13 cellular contexts compared by ENCODE assay signal in the genomic region with DNA sequence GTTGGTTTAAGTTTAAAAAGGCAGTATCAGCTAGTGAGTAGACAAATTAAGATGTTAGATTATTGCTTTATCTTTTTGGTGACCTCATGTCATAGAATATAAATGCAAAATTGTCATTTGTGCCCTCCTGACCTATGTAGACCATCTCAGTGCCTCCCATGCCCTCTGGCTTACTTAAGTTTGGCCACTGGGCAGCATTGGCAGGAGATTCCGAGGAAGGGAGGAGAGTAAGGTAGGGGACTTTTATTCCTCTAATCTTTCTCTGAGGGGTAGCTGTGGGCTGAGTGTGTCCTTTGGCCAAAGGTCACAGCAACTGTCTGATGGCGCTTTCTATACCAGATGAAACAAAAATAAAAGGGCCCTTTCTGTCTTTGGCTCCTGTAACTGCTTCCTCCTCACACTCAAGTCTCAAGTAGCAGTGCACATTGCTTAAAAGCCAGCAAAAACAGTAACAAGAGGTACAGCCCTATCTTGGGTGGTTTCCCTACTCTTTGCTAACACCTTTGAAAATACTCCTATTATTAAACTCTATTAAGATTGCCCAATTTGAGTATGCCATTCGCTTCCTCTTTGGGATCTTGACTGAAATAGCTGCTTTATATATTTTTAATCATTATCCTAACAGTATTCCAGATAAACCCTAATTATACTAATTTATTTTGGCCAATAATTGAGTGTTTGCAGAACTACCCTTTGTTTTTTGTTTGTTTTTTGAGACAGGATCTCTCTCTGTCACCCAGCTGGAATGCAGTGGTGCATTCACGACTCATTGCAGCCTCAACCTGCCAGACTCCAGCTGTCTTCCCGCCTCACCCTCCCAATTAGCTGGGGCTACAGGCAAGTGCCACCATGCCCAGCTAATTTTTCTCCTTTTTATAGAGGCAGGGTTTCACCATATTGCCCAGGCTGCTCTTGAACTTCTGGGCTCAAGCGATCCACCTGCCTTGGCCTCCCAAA. TPM values are rescaled to one million over a fixed set of nuclear protein-coding genes. Genes with fewer than 3 reads are reported as not detected.
DNase-seq lines count a peak whose midpoint lies in the region; ATAC-seq, FAIRE-seq and TF ChIP-seq lines count a peak whose summit lies in the region.
"Had no signal": no experiment of that assay in that cellular context is flagged by ENCODE, and none has a peak within 500 bp of the region (broad histone marks: within the 10 kb centered on the region; RNA-seq: fewer than 3 reads in every experiment).

No MANE protein-coding gene starts in this region.

- H3K4me2 ChIP-seq in GM12878 (ENCODE audit: control insufficient read depth, insufficient read depth) = no peak overlapping the region

- FAIRE-seq in GM12878 (lab: Jason Lieb, UNC) = peak; percentile 38

- no peak overlapping the region for H3K9ac ChIP-seq in GM12878 (ENCODE audit: control insufficient read depth, insufficient read depth, low read length)

- H2AFZ ChIP-seq in GM12878 (ENCODE audit: control insufficient read depth, low read depth, low read length) = no peak overlapping the region

- no peaks in the 10 kb centered on the region for H3K9me3 ChIP-seq in GM12878 (replicated peaks; ENCODE audit: control insufficient read depth, insufficient read depth, low read length)
- H3K9me3 ChIP-seq in psoas muscle = no peaks in the 10 kb centered on the region
- H3K9me3 ChIP-seq in Peyer's patch = no peaks in the 10 kb centered on the region

- H3K79me2 ChIP-seq in GM12878 (ENCODE audit: control insufficient read depth, insufficient read depth, low read length) = peaks cover 2% of the 10 kb centered on the region

- POLR2A ChIA-PET in GM12878 (lab: Charles Lee) = interaction anchor here (0.5 to 1.9 kb wide), 7 partner anchors 12 to 707 kb away, joined by 3 to 9 read pairs (median 3); a partner anchor contains a TSS

- BruUV-seq in GM12878 (replicated peaks; lab: Mats Ljungman, UMichigan) = TSS peak; percentile 9

- RAD21 ChIA-PET in GM12878 (lab: Charles Lee; ENCODE audit: unreplicated experiment) = interaction anchor here (0.8 to 1.6 kb wide), 7 partner anchors 12 to 124 kb away, joined by 3 to 5 read pairs (median 3); no protein-coding TSS in a partner anchor

- no peak overlapping the region for H3K4me3 ChIP-seq in GM12878
- H3K4me3 ChIP-seq in psoas muscle = no peak overlapping the region
- no peak overlapping the region for H3K4me3 ChIP-seq in Peyer's patch
- H3K4me3 ChIP-seq: coronary artery had no signal

- H3K36me3 ChIP-seq in GM12878 (ENCODE audit: control insufficient read depth in 2 of 2, insufficient read depth in 2 of 2, low read length in 1 of 2) (peaks cover 7 to 14% of the 10 kb centered on the region in 2 experiments; a peak in 3 of 4 replicates), psoas muscle (ENCODE audit: insufficient read depth in 1 of 2, low read depth in 1 of 2) (peaks cover 0 to 21% of the 10 kb centered on the region in 2 donors), Peyer's patch (peaks cover 0 to 13% (median 0%) of the 10 kb centered on the region in 3 donors)

- TF ChIP-seq EP300 in GM12878 (IDR thresholded peaks at IDR 0.05; ENCODE audit: borderline replicate concordance in 1 of 2, control insufficient read depth in 1 of 2, low read depth in 2 of 2, low read length in 2 of 2) = no peak

- no peak overlapping the region for H3K27ac Mint-ChIP-seq in activated naive CD4-positive, alpha-beta T cell treated with anti-CD3 and anti-CD28 coated beads, Interleukin-2, amount 50 U/mL, for 72 hours

- intact Hi-C loops in GM12878 (cut with micrococcal nuclease; ENCODE audit: unreplicated experiment) = no loop called here
- intact Hi-C loops in psoas muscle (cut with DNase I) = no loop called here

- peak; percentile 54 for ATAC-seq in GM12878
- peak; percentile 55 to 74 (median 63) for ATAC-seq in psoas muscle
- no peak for ATAC-seq in GM21526 (IDR thresholded peaks at IDR 0.05; ENCODE audit: low FRiP score, unreplicated experiment)
- no peak for ATAC-seq in GM21619 (IDR thresholded peaks at IDR 0.05; ENCODE audit: unreplicated experiment)
- ATAC-seq in activated naive CD4-positive, alpha-beta T cell treated with anti-CD3 and anti-CD28 coated beads, Interleukin-2, amount 50 U/mL, for 72 hours = no peak
- ATAC-seq: sciatic nerve had no signal

- DNase-seq in HCEC 1CT (peak; percentile 54), NCI-H1694 treated with DMSO at 0.1 percent for 48 hours (lab: John Stamatoyannopoulos, UW) (peak; percentile 72), GM12878 (ENCODE audit: low read depth, low spot score) (no peak), psoas muscle (no peak), Peyer's patch (no peak)
- no peak for DNase-seq in activated naive CD4-positive, alpha-beta T cell treated with anti-CD3 and anti-CD28 coated beads, Interleukin-2, amount 50 U/mL, for 72 hours (ENCODE audit: low spot score in 2 of 2)
- DNase-seq: activated CD4-positive, alpha-beta T cell treated with anti-CD3 and anti-CD28 coated beads for 4 hours; GF-D8; midbrain had no signal

- 97% methylated on average over 6 of the region's 6 CpGs for WGBS in GM12878 (ENCODE audit: insufficient coverage, insufficient replicate concordance, low lambda C conversion rate, missing lambda C conversion rate)
- 64 to 80% (median 64%) methylated on average over 6 of the region's 6 CpGs for WGBS in psoas muscle, 3 donors

- CTCF ChIA-PET in GM12878 (lab: Yijun Ruan, JAX) = interaction anchor here (0.7 to 4.7 kb wide), 7 partner anchors 12 to 125 kb away, joined by 3 to 31 read pairs (median 4); a partner anchor contains a TSS

- no peaks in the 10 kb centered on the region for H3K9me3 Mint-ChIP-seq in activated naive CD4-positive, alpha-beta T cell treated with anti-CD3 and anti-CD28 coated beads, Interleukin-2, amount 50 U/mL, for 72 hours

- in situ Hi-C loops in GM12878 (cut with MboI) = no loop called here

- no peak for TF ChIP-seq RAD21 in GM12878 (IDR thresholded peaks at IDR 0.05; ENCODE audit: insufficient read depth, low read depth, low read length)

- H3K4me1 ChIP-seq in GM12878 (ENCODE audit: control insufficient read depth, insufficient read depth, low read length) (peaks cover 2% of the 10 kb centered on the region), psoas muscle (peaks cover 19% of the 10 kb centered on the region), Peyer's patch (peaks cover 0 to 10% (median 0%) of the 10 kb centered on the region in 4 donors)

- H3K27me3 ChIP-seq in GM12878 (replicated peaks in 1 of 2; ENCODE audit: control insufficient read depth in 2 of 2, insufficient read depth in 2 of 2, low read length in 1 of 2) (no peaks in the 10 kb centered on the region), psoas muscle (ENCODE audit: insufficient read depth in 3 of 3, low read length in 2 of 3) (no peaks in the 10 kb centered on the region), Peyer's patch (no peaks in the 10 kb centered on the region)

- H3K36me3 Mint-ChIP-seq in activated naive CD4-positive, alpha-beta T cell treated with anti-CD3 and anti-CD28 coated beads, Interleukin-2, amount 50 U/mL, for 72 hours = no peaks in the 10 kb centered on the region

- H3K27ac ChIP-seq in GM12878 (ENCODE audit: control insufficient read depth, insufficient read depth) (no peak overlapping the region), psoas muscle (peak overlapping the region; percentile 19), Peyer's patch (no peak overlapping the region)
- H3K27ac ChIP-seq: coronary artery had no signal

- TF ChIP-seq CTCF in GM12878 (IDR thresholded peaks at IDR 0.05 in 2 of 3, conservative IDR thresholded peaks at IDR 0.05 in 1 of 3; ENCODE audit: control insufficient read depth in 2 of 3, extremely low read depth in 1 of 3, insufficient read depth in 1 of 3, low read depth in 3 of 3, low read length in 3 of 3) = no peak
- no peak for TF ChIP-seq CTCF in psoas muscle (IDR thresholded peaks at IDR 0.05)
- TF ChIP-seq CTCF in Peyer's patch (IDR thresholded peaks at IDR 0.05) = no peak

- SMC1A ChIA-PET in GM12878 (lab: Charles Lee; ENCODE audit: uncharacterized antibody, unreplicated experiment) = interaction anchor here (0.8 to 5.2 kb wide), 8 partner anchors 10 to 123 kb away, joined by 3 to 29 read pairs (median 4); no protein-coding TSS in a partner anchor

- H4K20me1 ChIP-seq in GM12878 (ENCODE audit: control insufficient read depth, insufficient read depth) = no peaks in the 10 kb centered on the region

- TF ChIP-seq POLR2A in GM12878 (IDR thresholded peaks at IDR 0.05; ENCODE audit: low read depth, low read length) (no peak), Peyer's patch (IDR thresholded peaks at IDR 0.05) (no peak)

TF ChIP-seq in GM12878, 131 proteins besides CTCF, POLR2A, EP300 and RAD21:
- no peak for TF ChIP-seq ZSCAN29 (IDR thresholded peaks at IDR 0.05)
- TF ChIP-seq NR2F1 (conservative IDR thresholded peaks at IDR 0.05) = peak; percentile 38; the same call in 1 of the 2 replicates

RNA-seq across cellular contexts. Expression of a gene that starts 56.5 kb away (rescaled TPM):
- total RNA-seq in GM12878 (2013; cell fraction: nucleolus; rRNA removed) = 0.20 and 0.27 TPM in 2 replicates
- 0.11 and 0.45 TPM in 2 replicates for total RNA-seq in GM12878 (2014; rRNA removed)
- 0.05 TPM in 1 of 2 replicates, not detected in the other for total RNA-seq in GM12878 (2014; rRNA removed; fragmentation: Illumina TruSeq; extraction: Trizol)
- total RNA-seq in GM12878 (2021) = 0.08 and 0.29 TPM in 2 replicates
- polyA plus RNA-seq in GM12878 (2011; ENCODE audit: low read depth) = 0.09 TPM
- polyA plus RNA-seq in GM12878 (2011; rRNA removed) = 0.03 TPM in 1 of 2 replicates, not detected in the other
- 0.06 and 0.07 TPM in 2 replicates for polyA plus RNA-seq in GM12878 (2011; cell fraction: cytosol; rRNA removed)
- polyA plus RNA-seq in GM12878 (2011; cell fraction: nucleus; rRNA removed) = 0.19 and 0.25 TPM in 2 replicates
- polyA plus RNA-seq in GM12878 (2012) = 0.32 and 0.77 TPM in 2 replicates
- 0.04 TPM in 1 of 2 replicates, not detected in the other for polyA plus RNA-seq in GM12878 (2014; fragmentation: Illumina TruSeq; extraction: Trizol)
- polyA plus RNA-seq in GM12878 (2014; fragmentation: Nextera tagmentation; extraction: Ambion mirVana) = not detected
- polyA plus RNA-seq in GM12878 (2014; rRNA removed) = 0.26 and 0.49 TPM in 2 replicates
- polyA plus RNA-seq in GM12878 (2016; fragmentation: Nextera tagmentation; extraction: Ambion mirVana) = not detected
- not detected in 2 replicates for polyA minus RNA-seq in GM12878 (2011; rRNA and poly(A)+ RNA removed)
- polyA minus RNA-seq in GM12878 (2011; cell fraction: cytosol; rRNA and poly(A)+ RNA removed) = not detected in 2 replicates
- polyA minus RNA-seq in GM12878 (2011; cell fraction: nucleus; rRNA and poly(A)+ RNA removed) = not detected in 2 replicates
- under 1 TPM in 2 of 4 donors, not detected in 2; 0.04 to 0.32 TPM for total RNA-seq in psoas muscle
- polyA plus RNA-seq in psoas muscle = under 1 TPM in 2 of 3 donors, not detected in 1; 0.04 to 0.07 TPM
- total RNA-seq in Peyer's patch = under 1 TPM in 2 of 4 donors, not detected in 2; 0.57 to 0.83 TPM
- total RNA-seq in activated naive CD4-positive, alpha-beta T cell treated with anti-CD3 and anti-CD28 coated beads, Interleukin-2, amount 50 U/mL, for 72 hours = 1 to 10 TPM in 1 of 2 donors, under 1 TPM in 1; 0.39 to 6.3 TPM

Comparison
In these comparisons a context has a peak if more than half of its experiments do, and no peak if none do; other contexts are left out.
1. DNase-seq: peak in HCEC 1CT (single experiment) and NCI-H1694 treated with DMSO at 0.1 percent for 48 hours (single experiment); none in GM12878 (single experiment), psoas muscle (0 of 2), Peyer's patch (0 of 3) and activated naive CD4-positive, alpha-beta T cell treated with anti-CD3 and anti-CD28 coated beads, Interleukin-2, amount 50 U/mL, for 72 hours (0 of 2).
2. ATAC-seq: peak in GM12878 (single experiment) and psoas muscle (4 of 4); none in GM21526 (single experiment), GM21619 (single experiment) and activated naive CD4-positive, alpha-beta T cell treated with anti-CD3 and anti-CD28 coated beads, Interleukin-2, amount 50 U/mL, for 72 hours (0 of 2).